ENCODE assay signal across 8 cellular contexts in genomic region chr5:159915913-159916840, GRCh38. TPM values are rescaled to one million over a fixed set of nuclear protein-coding genes. Genes with fewer than 3 reads are reported as not detected.
DNase-seq lines count a peak whose midpoint lies in the region; ATAC-seq, FAIRE-seq and TF ChIP-seq lines count a peak whose summit lies in the region.

ADRA1B (plus strand) TSS chr5:159916482; CDS start chr5:159916906, 424 bp downstream.

- intact Hi-C loops in Right ventricle myocardium inferior (cut with DNase I) (loop anchor here (1.0 to 5.0 kb wide), 6 partner anchors 37 to 585 kb away; no protein-coding TSS in a partner anchor), pancreas (cut with DNase I) (no loop called here)

- peak; percentile 94 for ATAC-seq in Right ventricle myocardium inferior
- peak; percentile 74 to 84 (median 81) for ATAC-seq in pancreas

- no peak within 1 kb of the TSS for H3K27ac Mint-ChIP-seq in activated naive CD4-positive, alpha-beta T cell treated with anti-CD3 and anti-CD28 coated beads, Interleukin-2, amount 10 ng/mL, durations not matched to agents 7 days and 5 days

- peaks cover 0 to 13% (median 0%) of the 10 kb centered on the region in 4 donors for H3K27me3 ChIP-seq in pancreas

- H3K27ac ChIP-seq in pancreas, result no peak within 1 kb of the TSS

- WGBS in pancreas, 2 donors, result 1 to 2% methylated on average over 64 to 81 of the region's 81 CpGs

- no peaks in the 10 kb centered on the region for H3K36me3 Mint-ChIP-seq in activated naive CD4-positive, alpha-beta T cell treated with anti-CD3 and anti-CD28 coated beads, Interleukin-2, amount 10 ng/mL, durations not matched to agents 7 days and 5 days

- H3K9me3 Mint-ChIP-seq in activated naive CD4-positive, alpha-beta T cell treated with anti-CD3 and anti-CD28 coated beads, Interleukin-2, amount 10 ng/mL, durations not matched to agents 7 days and 5 days, result no peaks in the 10 kb centered on the region

- H3K4me3 ChIP-seq in pancreas, result peak within 1 kb of the TSS; percentile 10 to 50 (median 36)

- peak within 1 kb of the TSS; percentile 32 for H3K4me3 Mint-ChIP-seq in activated naive CD4-positive, alpha-beta T cell treated with anti-CD3 and anti-CD28 coated beads, Interleukin-2, amount 10 ng/mL, durations not matched to agents 7 days and 5 days

- FAIRE-seq in pancreas (lab: Jason Lieb, UNC), result no peak

- DNase-seq in DMS 273 (lab: John Stamatoyannopoulos, UW; ENCODE audit: unreplicated experiment), result peak; percentile 86
- DNase-seq in HCEC 1CT, result peak; percentile 72
- DNase-seq in OCI-M1 (lab: John Stamatoyannopoulos, UW), result peak; percentile 16
- DNase-seq in activated naive CD4-positive, alpha-beta T cell treated with anti-CD3 and anti-CD28 coated beads, Interleukin-2, amount 10 ng/mL, durations not matched to agents 7 days and 5 days, result peak; percentile 55
- peak; percentile 85 for DNase-seq in Right ventricle myocardium inferior (ENCODE audit: missing footprints)
- peak; percentile 21 to 83 (median 46) for DNase-seq in pancreas
- DNase-seq in ureter (ENCODE audit: low spot score), result peak; percentile 55
- DNase-seq in cerebellar nuclear complex (lab: John Stamatoyannopoulos, UW), result no peak

- H3K36me3 ChIP-seq in pancreas, result no peaks in the 10 kb centered on the region

- TF ChIP-seq CTCF in pancreas (IDR thresholded peaks at IDR 0.05), result peak in 3 of 4 donors; percentile 15 to 25 (median 15)

- CTCF ChIA-PET in activated naive CD4-positive, alpha-beta T cell treated with anti-CD3 and anti-CD28 coated beads, Interleukin-2, amount 10 ng/mL, durations not matched to agents 7 days and 5 days (lab: Charles Lee), result interaction anchor here (0.7 to 2.1 kb wide), 2 partner anchors 330 to 399 kb away, joined by 3 to 4 read pairs; no protein-coding TSS in a partner anchor

- H3K27me3 Mint-ChIP-seq in activated naive CD4-positive, alpha-beta T cell treated with anti-CD3 and anti-CD28 coated beads, Interleukin-2, amount 10 ng/mL, durations not matched to agents 7 days and 5 days, result peaks cover 70% of the 10 kb centered on the region

- no peaks in the 10 kb centered on the region for H3K9me3 ChIP-seq in pancreas

- H3K4me1 ChIP-seq in pancreas, result no peaks in the 10 kb centered on the region

- peaks cover 7% of the 10 kb centered on the region for H3K4me1 Mint-ChIP-seq in activated naive CD4-positive, alpha-beta T cell treated with anti-CD3 and anti-CD28 coated beads, Interleukin-2, amount 10 ng/mL, durations not matched to agents 7 days and 5 days

RNA-seq across cellular contexts. Expression of gene ADRA1B, which starts in this region (rescaled TPM):
- total RNA-seq in Right ventricle myocardium inferior (2.7 TPM), pancreas (under 1 TPM; 0.12 to 0.32 (median 0.17) TPM), ureter (0.23 TPM)
- polyA plus RNA-seq in pancreas, result under 1 TPM; 0.11 to 0.49 TPM

Comparison
In these comparisons a context has a peak if more than half of its experiments do, and no peak if none do; other contexts are left out.
1. Peak in DNase-seq, ATAC-seq and H3K4me3 ChIP-seq in pancreas; RNA of the gene not detected or under 1 TPM.
2. Peak in DNase-seq in ureter; RNA of the gene not detected or under 1 TPM.
3. DNase-seq: peak in DMS 273 (single experiment), HCEC 1CT (single experiment), OCI-M1 (single experiment), activated naive CD4-positive, alpha-beta T cell treated with anti-CD3 and anti-CD28 coated beads, Interleukin-2, amount 10 ng/mL, durations not matched to agents 7 days and 5 days (single experiment) and Right ventricle myocardium inferior (single experiment); none in cerebellar nuclear complex (0 of 2).